8 cellular contexts compared by ENCODE assay signal in genomic region chr12:110403975-110404675, GRCh38. TPM values are rescaled to one million over a fixed set of nuclear protein-coding genes. Genes with fewer than 3 reads are reported as not detected.
DNase-seq lines count a peak whose midpoint lies in the region; ATAC-seq and TF ChIP-seq lines count a peak whose summit lies in the region.

No MANE protein-coding gene starts in this region.

- H2BK5ac ChIP-seq in IMR-90 (ENCODE audit: low read depth, low read length, poor library complexity, severe bottlenecking): peak overlapping the region; percentile 96

- peak overlapping the region; percentile 99 to 100 for H4K8ac ChIP-seq in IMR-90 (ENCODE audit: low read depth in 2 of 2, low read length in 2 of 2)

- peak overlapping the region; percentile 100 for H4K5ac ChIP-seq in IMR-90 (ENCODE audit: low read depth, low read length)

- H3K9me1 ChIP-seq in IMR-90 (ENCODE audit: insufficient read depth, low read length): peaks cover 3% of the 10 kb centered on the region

- H3K4me1 Mint-ChIP-seq in activated T-cell treated with anti-CD3 and anti-CD28 coated beads, Interleukin-2, amount 50 U/mL, for 24 hours (ENCODE audit: low read depth): peaks cover 32% of the 10 kb centered on the region

- H3K9ac ChIP-seq in IMR-90 (ENCODE audit: low read depth, low read length) (peak overlapping the region; percentile 90), mucosa of rectum (ENCODE audit: low read depth in 1 of 2, low read length in 2 of 2) (peak overlapping the region; percentile 87 to 94)

- H3K9me3 ChIP-seq in IMR-90 (ENCODE audit: control insufficient read depth, insufficient read depth, low read length) (no peaks in the 10 kb centered on the region), mucosa of rectum (ENCODE audit: control insufficient read depth in 2 of 2, low read length in 2 of 2) (no peaks in the 10 kb centered on the region)

- peak overlapping the region; percentile 99 for H3K4me2 ChIP-seq in IMR-90 (ENCODE audit: low read depth, low read length)

- 13% methylated on average over 3 of the region's 21 CpGs; no CpG with 5 or more reads in 1 of the 2 experiments for WGBS in IMR-90 (ENCODE audit: extremely low coverage in 2 of 2, insufficient read length in 1 of 2), 2 experiments

- dilution Hi-C loops in IMR-90 (cut with HindIII; ENCODE audit: low sequenced_read_pairs, unreplicated experiment): no loop called here

- peak overlapping the region; percentile 93 for H2BK120ac ChIP-seq in IMR-90 (ENCODE audit: low read depth, low read length)

- BruUV-seq in IMR-90 (replicated peaks; lab: Mats Ljungman, UMichigan): no TSS peak

- TF ChIP-seq CTCF in GM13976 (IDR thresholded peaks at IDR 0.05; ENCODE audit: borderline replicate concordance, control extremely low read depth, extremely low read depth, insufficient read depth, missing control alignments) (no peak), IMR-90 (conservative IDR thresholded peaks at IDR 0.05; ENCODE audit: low read depth, low read length) (no peak)

- no peak for TF ChIP-seq RAD21 in IMR-90 (IDR thresholded peaks at IDR 0.05; ENCODE audit: low read length)

- H3K27me3 Mint-ChIP-seq in activated T-cell treated with anti-CD3 and anti-CD28 coated beads, Interleukin-2, amount 50 U/mL, for 24 hours: no peaks in the 10 kb centered on the region

- H3K36me3 ChIP-seq in IMR-90 (ENCODE audit: control insufficient read depth, insufficient read depth, low read length): peaks cover 9% of the 10 kb centered on the region
- peaks cover 7 to 10% of the 10 kb centered on the region in 2 donors for H3K36me3 ChIP-seq in mucosa of rectum (ENCODE audit: control insufficient read depth in 2 of 2, insufficient read depth in 2 of 2, low read length in 2 of 2)

- H3K27me3 ChIP-seq in IMR-90 (ENCODE audit: control insufficient read depth, insufficient read depth, low read length): no peaks in the 10 kb centered on the region; the same call in 1 of the 2 replicates
- H3K27me3 ChIP-seq in mucosa of rectum (ENCODE audit: control insufficient read depth in 2 of 2, insufficient read depth in 2 of 2, low read length in 2 of 2): no peaks in the 10 kb centered on the region

- POLR2A ChIA-PET in IMR-90 (lab: Charles Lee; ENCODE audit: unreplicated experiment): no interaction called here

- intact Hi-C loops in IMR-90 (cut with micrococcal nuclease): no loop called here

- peaks cover 13 to 40% of the 10 kb centered on the region in 2 experiments for H3K79me1 ChIP-seq in IMR-90 (ENCODE audit: low read depth in 1 of 2, low read length in 2 of 2)

- no peaks in the 10 kb centered on the region for H3K9me3 Mint-ChIP-seq in activated T-cell treated with anti-CD3 and anti-CD28 coated beads, Interleukin-2, amount 50 U/mL, for 24 hours

- H3K4me3 ChIP-seq in IMR-90 (ENCODE audit: insufficient read depth, low read depth, low read length) (peak overlapping the region; percentile 82), mucosa of rectum (ENCODE audit: low read length in 2 of 2) (peak overlapping the region; percentile 93 to 96)

- TF ChIP-seq POLR2A in IMR-90 (IDR thresholded peaks at IDR 0.05; ENCODE audit: low read depth, low read length) (no peak), erythroblast (IDR thresholded peaks at IDR 0.05; ENCODE audit: low read length) (peak; percentile 10)

- H2AK5ac ChIP-seq in IMR-90 (ENCODE audit: low read depth, low read length): peak overlapping the region; percentile 86

- H3K56ac ChIP-seq in IMR-90 (ENCODE audit: extremely low read depth, insufficient read depth, low read length): peak overlapping the region; percentile 100

- ATAC-seq in IMR-90 (ENCODE audit: low read depth) (peak; percentile 80), GM19395 (IDR thresholded peaks at IDR 0.05; ENCODE audit: unreplicated experiment) (no peak)

- CTCF ChIA-PET in IMR-90 (lab: Yijun Ruan, JAX): no interaction called here

- in situ Hi-C loops in GM13976 (cut with MboI; ENCODE audit: low sequenced_read_pairs, unreplicated experiment): no loop called here
- in situ Hi-C loops in IMR-90 (cut with MboI; ENCODE audit: low sequenced_read_pairs): no loop called here

- peak overlapping the region; percentile 40 for H2BK20ac ChIP-seq in IMR-90 (ENCODE audit: low read depth, low read length)

- H3K4me3 Mint-ChIP-seq in activated T-cell treated with anti-CD3 and anti-CD28 coated beads, Interleukin-2, amount 50 U/mL, for 24 hours: peak overlapping the region; percentile 100

- 0 out of 2 replicates have a peak, but pooled peaks cover 3% of the 10 kb centered on the region for H4K20me1 ChIP-seq in IMR-90 (ENCODE audit: insufficient read depth, low read length)

- H4K91ac ChIP-seq in IMR-90 (ENCODE audit: insufficient read depth, low read depth, low read length): peak overlapping the region; percentile 97

- H3K4me1 ChIP-seq in IMR-90 (ENCODE audit: control insufficient read depth, insufficient read depth, low read length) (peaks cover 3% of the 10 kb centered on the region; the same call in 1 of the 2 replicates), mucosa of rectum (ENCODE audit: control insufficient read depth in 2 of 2, insufficient read depth in 2 of 2, low read length in 2 of 2) (peaks cover 0 to 8% of the 10 kb centered on the region in 2 donors)

- H2AK9ac ChIP-seq in IMR-90 (replicated peaks; ENCODE audit: low read depth, low read length, poor library complexity): peak overlapping the region; percentile 10

- H3K36me3 Mint-ChIP-seq in activated T-cell treated with anti-CD3 and anti-CD28 coated beads, Interleukin-2, amount 50 U/mL, for 24 hours (ENCODE audit: low read depth): peaks cover 41% of the 10 kb centered on the region

- DNase-seq in GM13976 (ENCODE audit: low spot score): peak; percentile 86
- DNase-seq in IMR-90: peak; percentile 40
- peak; percentile 91 for DNase-seq in OCI-M1 (lab: John Stamatoyannopoulos, UW)
- peak; percentile 83 for DNase-seq in activated T-cell treated with anti-CD3 and anti-CD28 coated beads, Interleukin-2, amount 50 U/mL, for 24 hours
- peak; percentile 83 to 91 for DNase-seq in erythroblast (lab: John Stamatoyannopoulos, UW)
- DNase-seq in stimulated activated CD8-positive, alpha-beta memory T cell treated with anti-CD3 and anti-CD28 coated beads, Interleukin-4, amount 100 ng/mL, for 1 hour (ENCODE audit: low read depth in 2 of 2, low spot score in 1 of 2): peak; percentile 54 to 63

- H2AFZ ChIP-seq in IMR-90 (replicated peaks; ENCODE audit: low read length, poor library complexity): peak overlapping the region; percentile 98

- H3K14ac ChIP-seq in IMR-90 (replicated peaks; ENCODE audit: low read depth, low read length): peak overlapping the region; percentile 94

- peak overlapping the region; percentile 90 for H3K23ac ChIP-seq in IMR-90 (ENCODE audit: low read depth, low read length)

- H2BK15ac ChIP-seq in IMR-90 (ENCODE audit: low read depth, low read length): peak overlapping the region; percentile 98

- H3K27ac ChIP-seq in IMR-90 (ENCODE audit: insufficient read depth, low read length): peak overlapping the region; percentile 87
- peak overlapping the region; percentile 92 to 97 for H3K27ac ChIP-seq in mucosa of rectum (ENCODE audit: low read depth in 2 of 2, low read length in 2 of 2)

- peak overlapping the region; percentile 96 for H3K18ac ChIP-seq in IMR-90 (ENCODE audit: low read depth, low read length)

- peak overlapping the region; percentile 100 for H3K27ac Mint-ChIP-seq in activated T-cell treated with anti-CD3 and anti-CD28 coated beads, Interleukin-2, amount 50 U/mL, for 24 hours

- H3K4ac ChIP-seq in IMR-90 (ENCODE audit: low read depth, low read length): peak overlapping the region; percentile 86

TF ChIP-seq in IMR-90, 13 proteins besides CTCF, POLR2A, EP300 and RAD21:
- no peak for TF ChIP-seq MAFK (IDR thresholded peaks at IDR 0.05; ENCODE audit: low read depth, low read length)
- no peak for TF ChIP-seq FOS (IDR thresholded peaks at IDR 0.05; ENCODE audit: low read depth, low read length)
- TF ChIP-seq BHLHE40 (IDR thresholded peaks at IDR 0.05; ENCODE audit: low read depth, low read length): no peak
- TF ChIP-seq RFX5 (IDR thresholded peaks at IDR 0.05; ENCODE audit: low read depth, low read length): no peak
- no peak for TF ChIP-seq NFE2L2 (IDR thresholded peaks at IDR 0.05; ENCODE audit: low read depth, low read length)
- no peak for TF ChIP-seq MAZ (IDR thresholded peaks at IDR 0.05; ENCODE audit: borderline replicate concordance, low read depth, low read length)
- TF ChIP-seq SMC3 (IDR thresholded peaks at IDR 0.05; ENCODE audit: low read depth, low read length): no peak
- no peak for TF ChIP-seq CHD1 (IDR thresholded peaks at IDR 0.05; ENCODE audit: low read depth, low read length)
- TF ChIP-seq RCOR1 (IDR thresholded peaks at IDR 0.05; ENCODE audit: insufficient replicate concordance, low read length): no peak
- TF ChIP-seq ELK1 (IDR thresholded peaks at IDR 0.05; ENCODE audit: borderline replicate concordance, low read depth, low read length): no peak
- no peak for TF ChIP-seq CEBPB (IDR thresholded peaks at IDR 0.05; ENCODE audit: low read depth, low read length)
- TF ChIP-seq MXI1 (IDR thresholded peaks at IDR 0.05; ENCODE audit: borderline replicate concordance, low read depth, low read length): no peak
- no peak for TF ChIP-seq USF2 (IDR thresholded peaks at IDR 0.05; ENCODE audit: low read depth, low read length)

RNA-seq across cellular contexts. Expression of gene ANAPC7, which starts 0.6 kb away (rescaled TPM):
- 57.9 and 61.4 TPM in 2 replicates for total RNA-seq in IMR-90 (2012; rRNA removed)
- 38.7 and 46.4 TPM in 2 replicates for polyA plus RNA-seq in IMR-90 (2012; rRNA removed)
- 22.9 and 25.4 TPM in 2 replicates for polyA plus RNA-seq in IMR-90 (2012; cell fraction: cytosol; rRNA removed)
- polyA plus RNA-seq in IMR-90 (2012; cell fraction: nucleus; rRNA removed; ENCODE audit: low replicate concordance): 78.7 and 172 TPM in 2 replicates

RNA-seq across cellular contexts. Expression of gene ARPC3, which starts 46.0 kb away (rescaled TPM):
- total RNA-seq in IMR-90 (2012; rRNA removed): 204 and 234 TPM in 2 replicates
- polyA plus RNA-seq in IMR-90 (2012; rRNA removed): 85.6 and 192 TPM in 2 replicates
- polyA plus RNA-seq in IMR-90 (2012; cell fraction: cytosol; rRNA removed): 15.2 and 51.4 TPM in 2 replicates
- 4.2 and 57.1 TPM in 2 replicates for polyA plus RNA-seq in IMR-90 (2012; cell fraction: nucleus; rRNA removed; ENCODE audit: low replicate concordance)

Comparison
In these comparisons a context has a peak if more than half of its experiments do, and no peak if none do; other contexts are left out.
1. DNase-seq: peak in every context shown above with its lines; median percentile 91 in OCI-M1; 87 in erythroblast; 86 in GM13976; 83 in activated T-cell treated with anti-CD3 and anti-CD28 coated beads, Interleukin-2, amount 50 U/mL, for 24 hours; 58 in stimulated activated CD8-positive, alpha-beta memory T cell treated with anti-CD3 and anti-CD28 coated beads, Interleukin-4, amount 100 ng/mL, for 1 hour; 40 in IMR-90.